In genomic region chr7:149144436-149144922, GRCh38 we compare ENCODE assay signal across 7 cellular contexts. TPM values are rescaled to one million over a fixed set of nuclear protein-coding genes. Genes with fewer than 3 reads are reported as not detected.
DNase-seq lines count a peak whose midpoint lies in the region; FAIRE-seq and TF ChIP-seq lines count a peak whose summit lies in the region.
"Not testable (repeated sequence)": the region's sequence is repeated elsewhere in the genome, so short reads cannot be mapped to it uniquely, and the experiment has no call there.

No MANE protein-coding gene starts in this region.

- BruUV-seq in PC-9 (replicated peaks; lab: Mats Ljungman, UMichigan), result not testable (repeated sequence)

- H3K79me2 ChIP-seq in PC-9 (ENCODE audit: low read depth) (peaks cover 19% of the 10 kb centered on the region), astrocyte (ENCODE audit: insufficient read depth, low read length) (peaks cover 20% of the 10 kb centered on the region)

- H3K9ac ChIP-seq in HUES6 (ENCODE audit: low read length), result peak overlapping the region; percentile 96
- H3K9ac ChIP-seq in astrocyte (ENCODE audit: low read length), result not testable (repeated sequence)

- H3K36me3 ChIP-seq in HUES6 (ENCODE audit: control insufficient read depth, insufficient read depth, low read length); PC-9 (ENCODE audit: low read depth); astrocyte (ENCODE audit: insufficient read depth, low read length); prostate gland: not testable (repeated sequence)

- H3K9me3 Mint-ChIP-seq in astrocyte (ENCODE audit: unreplicated experiment), result not testable (repeated sequence)

- not testable (repeated sequence) for H4K20me1 ChIP-seq in PC-9 (ENCODE audit: insufficient read depth); astrocyte (ENCODE audit: insufficient read depth, low read length)

- not testable (repeated sequence) for TF ChIP-seq CTCF in PC-9 (conservative IDR thresholded peaks at IDR 0.05); astrocyte (IDR thresholded peaks at IDR 0.05; ENCODE audit: insufficient read depth, low read depth, low read length); epithelial cell of esophagus (IDR thresholded peaks at IDR 0.05; ENCODE audit: insufficient read depth, low read depth, low read length, missing control alignments); prostate gland (IDR thresholded peaks at IDR 0.05)

- not testable (repeated sequence) for H3K36me3 Mint-ChIP-seq in astrocyte (ENCODE audit: low read depth, unreplicated experiment)

- peaks cover 15% of the 10 kb centered on the region for H3K4me1 Mint-ChIP-seq in astrocyte (ENCODE audit: low read depth, unreplicated experiment)

- H3K27me3 ChIP-seq in HUES6 (ENCODE audit: control insufficient read depth, insufficient read depth, low read length); PC-9 (ENCODE audit: insufficient read depth, low read depth); astrocyte (ENCODE audit: insufficient read depth, low read length); prostate gland (replicated peaks; ENCODE audit: insufficient read depth): not testable (repeated sequence)

- intact Hi-C loops in PC-9 (cut with micrococcal nuclease; ENCODE audit: unreplicated experiment); prostate gland (cut with DNase I): not testable (repeated sequence)

- peak overlapping the region; percentile 64 for H2AFZ ChIP-seq in PC-9
- not testable (repeated sequence) for H2AFZ ChIP-seq in astrocyte (ENCODE audit: low read depth, low read length)

- H3K27ac Mint-ChIP-seq in astrocyte (ENCODE audit: unreplicated experiment), result peak overlapping the region; percentile 41

- CTCF ChIA-PET in PC-9 (lab: Charles Lee), result interaction anchor here (0.6 kb wide), 1 partner anchor 182 kb away, joined by 4 read pairs; no protein-coding TSS in a partner anchor

- peaks cover 28% of the 10 kb centered on the region for H3K4me1 ChIP-seq in HUES6 (ENCODE audit: control insufficient read depth, insufficient read depth, low read length)
- peaks cover 60% of the 10 kb centered on the region for H3K4me1 ChIP-seq in PC-9 (replicated peaks; ENCODE audit: insufficient read depth)
- H3K4me1 ChIP-seq in astrocyte (ENCODE audit: insufficient read depth, low read length); prostate gland (replicated peaks): not testable (repeated sequence)

- 40% methylated on average over 14 of the region's 14 CpGs for WGBS in prostate gland

- peak overlapping the region; percentile 95 for H3K27ac ChIP-seq in HUES6 (ENCODE audit: low read depth, low read length)
- H3K27ac ChIP-seq in PC-9, result peak overlapping the region; percentile 95
- H3K27ac ChIP-seq in astrocyte (ENCODE audit: low read depth, low read length), result not testable (repeated sequence)
- peak overlapping the region; percentile 68 to 93 for H3K27ac ChIP-seq in prostate gland

- peaks cover 51% of the 10 kb centered on the region for H3F3A ChIP-seq in PC-9 (ENCODE audit: insufficient read depth, low read depth)

- not testable (repeated sequence) for H3K27me3 Mint-ChIP-seq in astrocyte (ENCODE audit: low read depth, unreplicated experiment)

- not testable (repeated sequence) for H3K9me3 ChIP-seq in HUES6 (ENCODE audit: control insufficient read depth, insufficient read depth, low read depth, low read length); PC-9 (ENCODE audit: insufficient read depth, low read depth); astrocyte (ENCODE audit: insufficient read depth, low read depth, low read length); prostate gland

- H3K9me2 ChIP-seq in PC-9 (ENCODE audit: insufficient read depth), result not testable (repeated sequence)

- FAIRE-seq in astrocyte (lab: Jason Lieb, UNC), result not testable (repeated sequence)

- H3K4me2 ChIP-seq in PC-9, result peak overlapping the region; percentile 90
- H3K4me2 ChIP-seq in astrocyte (ENCODE audit: low read length), result not testable (repeated sequence)

- H3K4me3 ChIP-seq in HUES6 (ENCODE audit: low read depth, low read length) (peak overlapping the region; percentile 88), PC-9 (peak overlapping the region; percentile 59), epithelial cell of esophagus (ENCODE audit: low read length) (peak overlapping the region; percentile 35), prostate gland (peak overlapping the region in 1 of 2 donors; percentile 13)
- not testable (repeated sequence) for H3K4me3 ChIP-seq in astrocyte (ENCODE audit: insufficient read depth, low read depth, low read length)

- H3K4me3 Mint-ChIP-seq in astrocyte (ENCODE audit: unreplicated experiment), result not testable (repeated sequence)

- peak; percentile 48 for DNase-seq in Daoy (ENCODE audit: low read depth)
- peak in 1 of 2 experiments; percentile 71 for DNase-seq in PC-9
- not testable (repeated sequence) for DNase-seq in astrocyte (ENCODE audit: low read depth); epithelial cell of esophagus (ENCODE audit: low read depth)
- DNase-seq in iris pigment epithelial cell (ENCODE audit: low read depth), result peak; percentile 33
- peak; percentile 30 for DNase-seq in prostate gland (ENCODE audit: low spot score)

- POLR2A ChIA-PET in PC-9 (lab: Charles Lee; ENCODE audit: unreplicated experiment), result not testable (repeated sequence)

- not testable (repeated sequence) for TF ChIP-seq POLR2A in prostate gland (IDR thresholded peaks at IDR 0.05)

RNA-seq across cellular contexts. Expression of gene ZNF398, which starts 2.8 kb away (rescaled TPM):
- total RNA-seq in Daoy (2014; rRNA removed; shearing (Covaris generic)), result 8.7 and 12.4 TPM in 2 replicates
- 10.8 and 11.7 TPM in 2 replicates for total RNA-seq in PC-9 (2021)
- total RNA-seq in astrocyte, result 14.6 and 16.6 TPM in 2 replicates
- 10 to 100 TPM; 27.6 to 28.9 TPM for total RNA-seq in prostate gland

RNA-seq across cellular contexts. Expression of gene ZNF425, which starts 18.4 kb away (rescaled TPM):
- total RNA-seq in Daoy (2014; rRNA removed; shearing (Covaris generic)), result 1.3 and 1.4 TPM in 2 replicates
- total RNA-seq in PC-9 (2021) (5.2 and 5.9 TPM in 2 replicates), astrocyte (5.9 and 7.1 TPM in 2 replicates), prostate gland (1 to 10 TPM; 2.8 to 4.0 TPM)

RNA-seq across cellular contexts. Expression of gene ZNF282, which starts 50.9 kb away (rescaled TPM):
- 20.0 and 22.6 TPM in 2 replicates for total RNA-seq in Daoy (2014; rRNA removed; shearing (Covaris generic))
- total RNA-seq in PC-9 (2021), result 32.5 and 35.9 TPM in 2 replicates
- total RNA-seq in astrocyte, result 26.9 and 28.1 TPM in 2 replicates
- total RNA-seq in prostate gland, result 10 to 100 TPM; 30.0 to 33.2 TPM

RNA-seq across cellular contexts. Expression of gene ZNF786, which starts 54.0 kb away (rescaled TPM):
- 4.8 and 6.9 TPM in 2 replicates for total RNA-seq in Daoy (2014; rRNA removed; shearing (Covaris generic))
- 7.0 and 8.4 TPM in 2 replicates for total RNA-seq in PC-9 (2021)
- 7.8 and 9.9 TPM in 2 replicates for total RNA-seq in astrocyte
- total RNA-seq in prostate gland, result 10 to 100 TPM in 1 of 2 donors, 1 to 10 TPM in 1; 9.3 to 12.8 TPM
